In genomic region chr19:35755550-35756371, GRCh38 we compare ENCODE assay signal across 9 cellular contexts. TPM values are rescaled to one million over a fixed set of nuclear protein-coding genes. Genes with fewer than 3 reads are reported as not detected.
A peak's percentile ranks its signal among the peaks of the same experiment; 100 is the strongest.
DNase-seq lines count a peak whose midpoint lies in the region; ATAC-seq and TF ChIP-seq lines count a peak whose summit lies in the region.
"Had no signal": no experiment of that assay in that cellular context is flagged by ENCODE, and none has a peak within 500 bp of the region (broad histone marks: within the 10 kb centered on the region; RNA-seq: fewer than 3 reads in every experiment).

No MANE protein-coding gene starts in this region.

- ATAC-seq in HG03432 (IDR thresholded peaks at IDR 0.05; ENCODE audit: unreplicated experiment): no peak

- H3K4me2 ChIP-seq in parathyroid adenoma (ENCODE audit: low read length): no peak overlapping the region

- H2AFZ ChIP-seq in parathyroid adenoma: no peak overlapping the region

- H3K27me3 ChIP-seq in parathyroid adenoma (ENCODE audit: control insufficient read depth, insufficient read depth, low read length): no peaks in the 10 kb centered on the region

- no peak overlapping the region for H3K9ac ChIP-seq in parathyroid adenoma

- H3K27ac ChIP-seq in parathyroid adenoma: peak overlapping the region; percentile 11
- H3K27ac ChIP-seq: epithelial cell of prostate had no signal

- peak overlapping the region; percentile 92 for H3K4me3 ChIP-seq in fibroblast of villous mesenchyme (ENCODE audit: low read depth, low read length)
- H3K4me3 ChIP-seq in parathyroid adenoma (ENCODE audit: low read depth, low read length): no peak overlapping the region

- no peaks in the 10 kb centered on the region for H3K9me3 ChIP-seq in parathyroid adenoma (ENCODE audit: control insufficient read depth, low read length)

- DNase-seq in EL (peak; percentile 67), activated T-cell treated with anti-CD3 and anti-CD28 coated beads for 48 hours (ENCODE audit: low read depth) (peak; percentile 59), fibroblast of villous mesenchyme (ENCODE audit: low read depth) (peak; percentile 89), middle frontal gyrus (ENCODE audit: extremely low spot score, low spot score) (no peak), medulla oblongata (ENCODE audit: extremely low spot score) (no peak), NCI-H345 (lab: John Stamatoyannopoulos, UW) (no peak)

- H3K79me2 ChIP-seq in parathyroid adenoma: peaks cover 10% of the 10 kb centered on the region

- TF ChIP-seq CTCF in fibroblast of villous mesenchyme (IDR thresholded peaks at IDR 0.05; ENCODE audit: insufficient read depth, low read depth, low read length) (no peak), parathyroid adenoma (IDR thresholded peaks at IDR 0.05) (no peak)

- no peaks in the 10 kb centered on the region for H3K36me3 ChIP-seq in parathyroid adenoma (ENCODE audit: control insufficient read depth, insufficient read depth, low read length)

- peaks cover 10% of the 10 kb centered on the region for H3K4me1 ChIP-seq in parathyroid adenoma

RNA-seq across cellular contexts. Expression of gene HSPB6, which starts 1.1 kb away (rescaled TPM):
- 20.7 and 44.8 TPM in 2 replicates for total RNA-seq in fibroblast of villous mesenchyme

RNA-seq across cellular contexts. Expression of gene PROSER3, which starts 2.2 kb away (rescaled TPM):
- 8.7 and 9.5 TPM in 2 replicates for total RNA-seq in fibroblast of villous mesenchyme

RNA-seq across cellular contexts. Expression of gene LIN37, which starts 7.4 kb away (rescaled TPM):
- 13.8 and 14.2 TPM in 2 replicates for total RNA-seq in fibroblast of villous mesenchyme

RNA-seq across cellular contexts. Expression of gene PSENEN, which starts 10.3 kb away (rescaled TPM):
- total RNA-seq in fibroblast of villous mesenchyme: 14.7 and 18.7 TPM in 2 replicates

RNA-seq across cellular contexts. Expression of gene U2AF1L4, which starts 10.5 kb away (rescaled TPM):
- 4.7 and 5.8 TPM in 2 replicates for total RNA-seq in fibroblast of villous mesenchyme

Comparison
In these comparisons a context has a peak if more than half of its experiments do, and no peak if none do; other contexts are left out.
1. DNase-seq: peak in EL (single experiment), activated T-cell treated with anti-CD3 and anti-CD28 coated beads for 48 hours (single experiment) and fibroblast of villous mesenchyme (single experiment); none in middle frontal gyrus (single experiment), medulla oblongata (single experiment) and NCI-H345 (single experiment).